Comparison of ENCODE assay signal across 25 cellular contexts in genomic region chr4:47068986-47069385, GRCh38. TPM values are rescaled to one million over a fixed set of nuclear protein-coding genes. Genes with fewer than 3 reads are reported as not detected.
"Had no signal": no experiment of that assay in that cellular context is flagged by ENCODE, and none has a peak within 500 bp of the region (broad histone marks: within the 10 kb centered on the region; RNA-seq: fewer than 3 reads in every experiment).

No MANE protein-coding gene starts in this region.

- H3K79me2 ChIP-seq: hepatocyte had no signal

- H2AFZ ChIP-seq: hepatocyte had no signal

- H3K9me3 ChIP-seq: sigmoid colon, spleen, thyroid gland had no signal

- H3K27ac ChIP-seq: foreskin keratinocyte, hepatocyte, sigmoid colon, spleen, thyroid gland had no signal

- H3K27me3 ChIP-seq: foreskin keratinocyte, hepatocyte, sigmoid colon, spleen, thyroid gland had no signal

- H3K4me1 ChIP-seq: sigmoid colon, spleen, thyroid gland had no signal

- DNase-seq: activated B cell treated with CpG ODN at 0.5 μM for 24 hours; activated CD4-positive, alpha-beta memory T cell treated with anti-CD3 and anti-CD28 coated beads, Interleukin-2, amount 10 ng/mL, durations not matched to agents 7 days and 5 days; activated CD4-positive, alpha-beta T cell treated with anti-CD3 and anti-CD28 coated beads for 4 hours; activated CD8-positive, alpha-beta memory T cell treated with anti-CD3 and anti-CD28 coated beads, Interleukin-2, amount 10 ng/mL, durations not matched to agents 7 days and 5 days; activated naive CD4-positive, alpha-beta T cell; activated naive CD8-positive, alpha-beta T cell treated with anti-CD3 and anti-CD28 coated beads for 36 hours; amygdala; effector CD8-positive, alpha-beta T cell; foreskin keratinocyte; islet precursor cell; left colon; nephron progenitor cell; nucleus accumbens; posterior cingulate gyrus; sigmoid colon; spleen; stimulated activated naive CD4-positive, alpha-beta T cell; thyroid gland had no signal

- H3K36me3 ChIP-seq: sigmoid colon, spleen, thyroid gland had no signal

- H3K4me2 ChIP-seq: hepatocyte had no signal

- H3K4me3 ChIP-seq: hepatocyte, lung, sigmoid colon, spleen, thyroid gland had no signal

RNA-seq across cellular contexts. Expression of gene GABRB1, which starts 37.6 kb away (rescaled TPM):
- total RNA-seq: activated B cell treated with CpG ODN at 0.5 μM for 24 hours; activated CD4-positive, alpha-beta memory T cell treated with anti-CD3 and anti-CD28 coated beads, Interleukin-2, amount 10 ng/mL, durations not matched to agents 7 days and 5 days; activated CD8-positive, alpha-beta memory T cell treated with anti-CD3 and anti-CD28 coated beads, Interleukin-2, amount 10 ng/mL, durations not matched to agents 7 days and 5 days; activated naive CD8-positive, alpha-beta T cell treated with anti-CD3 and anti-CD28 coated beads for 36 hours; activated T-helper 17 cell treated with anti-CD3 and anti-CD28 coated beads, Interleukin-2, amount 50 U/mL, for 72 hours; esophagus mucosa; foreskin keratinocyte; mesothelial cell of epicardium; spleen; subcutaneous adipose tissue; ureter had no signal
- polyA plus RNA-seq: foreskin keratinocyte, lung, spleen had no signal
